Comparison of ENCODE assay signal across 1 cellular context in genomic region chr2:112726487-112727190, GRCh38.
TF ChIP-seq lines count a peak whose summit lies in the region.

No MANE protein-coding gene starts in this region.

TF ChIP-seq in HepG2, 621 proteins besides CTCF, POLR2A, EP300 and RAD21 (continued from another document and continues in another):
- TF ChIP-seq ARID4A (CRISPR knock-in tag; IDR thresholded peaks at IDR 0.05; ENCODE audit: borderline replicate concordance) (peak; percentile 29; the same call in 1 of the 2 replicates), ZNF639 (CRISPR knock-in tag; conservative IDR thresholded peaks at IDR 0.05) (no peak; the same call in 1 of the 2 replicates), ATRX (CRISPR knock-in tag; IDR thresholded peaks at IDR 0.05; ENCODE audit: borderline replicate concordance) (no peak), ZKSCAN5 (CRISPR knock-in tag; IDR thresholded peaks at IDR 0.05) (no peak), HNRNPLL (IDR thresholded peaks at IDR 0.05; ENCODE audit: low read depth, low read length, poor library complexity, severe bottlenecking) (peak; percentile 50), ARID2 (CRISPR knock-in tag; IDR thresholded peaks at IDR 0.05; ENCODE audit: borderline replicate concordance) (peak; percentile 92; the same call in 1 of the 2 replicates), THAP11 (CRISPR knock-in tag; IDR thresholded peaks at IDR 0.05) (peak; percentile 77), NR2F1 (CRISPR knock-in tag; IDR thresholded peaks at IDR 0.05) (peak in 1 of 2 experiments; percentile 57; a peak in 1 of 4 replicates), ONECUT2 (CRISPR knock-in tag; IDR thresholded peaks at IDR 0.05) (no peak), ETV5 (CRISPR knock-in tag; IDR thresholded peaks at IDR 0.05; ENCODE audit: borderline replicate concordance) (peak; percentile 66), SKI (IDR thresholded peaks at IDR 0.05; ENCODE audit: partially characterized antibody) (peak; percentile 34), SP4 (CRISPR knock-in tag; IDR thresholded peaks at IDR 0.05) (peak; percentile 59; the same call in 1 of the 2 replicates), ZHX1 (CRISPR knock-in tag; IDR thresholded peaks at IDR 0.05; ENCODE audit: low read depth) (0 out of 2 replicates have a peak, but pooled peaks have one; percentile 53), ZNF432 (CRISPR knock-in tag; IDR thresholded peaks at IDR 0.05; ENCODE audit: borderline replicate concordance) (no peak), RFXAP (CRISPR knock-in tag; IDR thresholded peaks at IDR 0.05; ENCODE audit: borderline replicate concordance) (0 out of 2 replicates have a peak, but pooled peaks have one; percentile 37), ARID3A (IDR thresholded peaks at IDR 0.05; ENCODE audit: low read depth, low read length) (0 out of 2 replicates have a peak, but pooled peaks have one; percentile 30), HES4 (CRISPR knock-in tag; IDR thresholded peaks at IDR 0.05; ENCODE audit: borderline replicate concordance) (0 out of 2 replicates have a peak, but pooled peaks have one; percentile 75), RBFOX2 (IDR thresholded peaks at IDR 0.05; ENCODE audit: low read depth, low read length) (no peak), TGIF2 (CRISPR knock-in tag; IDR thresholded peaks at IDR 0.05) (peak; percentile 0; the same call in 1 of the 2 replicates), HMG20A (CRISPR knock-in tag; IDR thresholded peaks at IDR 0.05; ENCODE audit: borderline replicate concordance) (peak; percentile 41; the same call in 1 of the 2 replicates), PITX1 (CRISPR knock-in tag; IDR thresholded peaks at IDR 0.05) (peak; percentile 59; the same call in 1 of the 2 replicates), ZSCAN29 (CRISPR knock-in tag; conservative IDR thresholded peaks at IDR 0.05) (no peak), HNF4A (CRISPR knock-in tag; IDR thresholded peaks at IDR 0.05) (peak; percentile 67), CEBPG (CRISPR knock-in tag; IDR thresholded peaks at IDR 0.05) (peak; percentile 72), THYN1 (CRISPR knock-in tag; IDR thresholded peaks at IDR 0.05; ENCODE audit: borderline replicate concordance, low read depth) (no peak), HOXA3 (CRISPR knock-in tag; IDR thresholded peaks at IDR 0.05) (peak; percentile 66), GTF3A (CRISPR knock-in tag; conservative IDR thresholded peaks at IDR 0.05) (0 out of 2 replicates have a peak, but pooled peaks have one; percentile 68), SMAD9 (CRISPR knock-in tag; IDR thresholded peaks at IDR 0.05) (no peak), ZNF672 (CRISPR knock-in tag; IDR thresholded peaks at IDR 0.05) (no peak), PATZ1 (CRISPR knock-in tag; IDR thresholded peaks at IDR 0.05) (peak; percentile 58), RXRB (CRISPR knock-in tag; IDR thresholded peaks at IDR 0.05; ENCODE audit: borderline replicate concordance) (peak; percentile 85), ELF3 (CRISPR knock-in tag; IDR thresholded peaks at IDR 0.05) (peak; percentile 77), ZNF644 (CRISPR knock-in tag; IDR thresholded peaks at IDR 0.05; ENCODE audit: low read depth) (peak; percentile 77), ZBTB1 (CRISPR knock-in tag; IDR thresholded peaks at IDR 0.05; ENCODE audit: borderline replicate concordance) (no peak)
- TF ChIP-seq, protein P1, sequence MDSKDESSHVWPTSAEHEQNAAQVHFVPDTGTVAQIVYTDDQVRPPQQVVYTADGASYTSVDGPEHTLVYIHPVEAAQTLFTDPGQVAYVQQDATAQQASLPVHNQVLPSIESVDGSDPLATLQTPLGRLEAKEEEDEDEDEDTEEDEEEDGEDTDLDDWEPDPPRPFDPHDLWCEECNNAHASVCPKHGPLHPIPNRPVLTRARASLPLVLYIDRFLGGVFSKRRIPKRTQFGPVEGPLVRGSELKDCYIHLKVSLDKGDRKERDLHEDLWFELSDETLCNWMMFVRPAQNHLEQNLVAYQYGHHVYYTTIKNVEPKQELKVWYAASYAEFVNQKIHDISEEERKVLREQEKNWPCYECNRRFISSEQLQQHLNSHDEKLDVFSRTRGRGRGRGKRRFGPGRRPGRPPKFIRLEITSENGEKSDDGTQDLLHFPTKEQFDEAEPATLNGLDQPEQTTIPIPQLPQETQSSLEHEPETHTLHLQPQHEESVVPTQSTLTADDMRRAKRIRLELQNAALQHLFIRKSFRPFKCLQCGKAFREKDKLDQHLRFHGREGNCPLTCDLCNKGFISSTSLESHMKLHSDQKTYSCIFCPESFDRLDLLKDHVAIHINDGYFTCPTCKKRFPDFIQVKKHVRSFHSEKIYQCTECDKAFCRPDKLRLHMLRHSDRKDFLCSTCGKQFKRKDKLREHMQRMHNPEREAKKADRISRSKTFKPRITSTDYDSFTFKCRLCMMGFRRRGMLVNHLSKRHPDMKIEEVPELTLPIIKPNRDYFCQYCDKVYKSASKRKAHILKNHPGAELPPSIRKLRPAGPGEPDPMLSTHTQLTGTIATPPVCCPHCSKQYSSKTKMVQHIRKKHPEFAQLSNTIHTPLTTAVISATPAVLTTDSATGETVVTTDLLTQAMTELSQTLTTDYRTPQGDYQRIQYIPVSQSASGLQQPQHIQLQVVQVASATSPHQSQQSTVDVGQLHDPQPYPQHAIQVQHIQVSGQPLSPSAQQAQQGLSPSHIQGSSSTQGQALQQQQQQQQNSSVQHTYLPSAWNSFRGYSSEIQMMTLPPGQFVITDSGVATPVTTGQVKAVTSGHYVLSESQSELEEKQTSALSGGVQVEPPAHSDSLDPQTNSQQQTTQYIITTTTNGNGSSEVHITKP (CRISPR knock-in tag; IDR thresholded peaks at IDR 0.05; ENCODE audit: low read depth), result 0 out of 2 replicates have a peak, but pooled peaks have one; percentile 18
- TF ChIP-seq, protein P2, sequence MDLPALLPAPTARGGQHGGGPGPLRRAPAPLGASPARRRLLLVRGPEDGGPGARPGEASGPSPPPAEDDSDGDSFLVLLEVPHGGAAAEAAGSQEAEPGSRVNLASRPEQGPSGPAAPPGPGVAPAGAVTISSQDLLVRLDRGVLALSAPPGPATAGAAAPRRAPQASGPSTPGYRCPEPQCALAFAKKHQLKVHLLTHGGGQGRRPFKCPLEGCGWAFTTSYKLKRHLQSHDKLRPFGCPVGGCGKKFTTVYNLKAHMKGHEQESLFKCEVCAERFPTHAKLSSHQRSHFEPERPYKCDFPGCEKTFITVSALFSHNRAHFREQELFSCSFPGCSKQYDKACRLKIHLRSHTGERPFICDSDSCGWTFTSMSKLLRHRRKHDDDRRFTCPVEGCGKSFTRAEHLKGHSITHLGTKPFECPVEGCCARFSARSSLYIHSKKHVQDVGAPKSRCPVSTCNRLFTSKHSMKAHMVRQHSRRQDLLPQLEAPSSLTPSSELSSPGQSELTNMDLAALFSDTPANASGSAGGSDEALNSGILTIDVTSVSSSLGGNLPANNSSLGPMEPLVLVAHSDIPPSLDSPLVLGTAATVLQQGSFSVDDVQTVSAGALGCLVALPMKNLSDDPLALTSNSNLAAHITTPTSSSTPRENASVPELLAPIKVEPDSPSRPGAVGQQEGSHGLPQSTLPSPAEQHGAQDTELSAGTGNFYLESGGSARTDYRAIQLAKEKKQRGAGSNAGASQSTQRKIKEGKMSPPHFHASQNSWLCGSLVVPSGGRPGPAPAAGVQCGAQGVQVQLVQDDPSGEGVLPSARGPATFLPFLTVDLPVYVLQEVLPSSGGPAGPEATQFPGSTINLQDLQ (CRISPR knock-in tag; IDR thresholded peaks at IDR 0.05), result no peak; the same call in 1 of the 2 replicates
- TF ChIP-seq, protein P3, sequence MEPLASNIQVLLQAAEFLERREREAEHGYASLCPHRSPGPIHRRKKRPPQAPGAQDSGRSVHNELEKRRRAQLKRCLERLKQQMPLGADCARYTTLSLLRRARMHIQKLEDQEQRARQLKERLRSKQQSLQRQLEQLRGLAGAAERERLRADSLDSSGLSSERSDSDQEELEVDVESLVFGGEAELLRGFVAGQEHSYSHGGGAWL (CRISPR knock-in tag; IDR thresholded peaks at IDR 0.05), result peak; percentile 47
- TF ChIP-seq, protein P4, sequence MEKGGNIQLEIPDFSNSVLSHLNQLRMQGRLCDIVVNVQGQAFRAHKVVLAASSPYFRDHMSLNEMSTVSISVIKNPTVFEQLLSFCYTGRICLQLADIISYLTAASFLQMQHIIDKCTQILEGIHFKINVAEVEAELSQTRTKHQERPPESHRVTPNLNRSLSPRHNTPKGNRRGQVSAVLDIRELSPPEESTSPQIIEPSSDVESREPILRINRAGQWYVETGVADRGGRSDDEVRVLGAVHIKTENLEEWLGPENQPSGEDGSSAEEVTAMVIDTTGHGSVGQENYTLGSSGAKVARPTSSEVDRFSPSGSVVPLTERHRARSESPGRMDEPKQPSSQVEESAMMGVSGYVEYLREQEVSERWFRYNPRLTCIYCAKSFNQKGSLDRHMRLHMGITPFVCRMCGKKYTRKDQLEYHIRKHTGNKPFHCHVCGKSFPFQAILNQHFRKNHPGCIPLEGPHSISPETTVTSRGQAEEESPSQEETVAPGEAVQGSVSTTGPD (CRISPR knock-in tag; IDR thresholded peaks at IDR 0.05), result no peak
